8 cellular contexts compared by ENCODE assay signal in the genomic region with DNA sequence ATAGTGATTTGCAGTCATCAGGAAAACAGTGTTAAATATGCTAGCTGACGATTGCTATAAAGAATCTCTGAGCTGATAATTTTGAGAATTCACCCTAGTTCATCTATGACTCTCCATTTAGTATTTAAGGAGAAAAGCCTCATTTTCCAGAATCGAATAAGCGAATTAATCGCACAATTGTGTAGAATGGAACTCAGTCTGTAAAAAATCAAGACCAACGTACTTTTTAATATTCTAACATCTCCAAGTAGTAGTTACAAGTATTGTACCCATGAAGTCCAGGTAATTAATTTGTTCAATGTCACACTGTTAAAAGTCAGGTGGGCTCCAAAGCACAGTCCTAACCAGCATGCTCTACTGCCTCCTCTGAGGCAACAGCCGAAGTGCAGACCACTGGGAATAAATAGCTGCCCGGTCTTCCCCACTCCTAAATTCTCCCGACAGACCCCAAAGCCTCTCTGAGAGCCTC. TPM values are rescaled to one million over a fixed set of nuclear protein-coding genes. Genes with fewer than 3 reads are reported as not detected.
DNase-seq lines count a peak whose midpoint lies in the region; ATAC-seq and TF ChIP-seq lines count a peak whose summit lies in the region.

No MANE protein-coding gene starts in this region.

- DNase-seq in H4 (ENCODE audit: low spot score) = no peak
- DNase-seq in NCI-H1930 (lab: John Stamatoyannopoulos, UW) = no peak
- no peak for DNase-seq in HuH-7 (ENCODE audit: low spot score)

- H3K4me3 ChIP-seq in iPS-18c (ENCODE audit: insufficient read depth, low read depth, low read length) = peak overlapping the region; percentile 68

- peak; percentile 37 for ATAC-seq in GM18517 (IDR thresholded peaks at IDR 0.05; ENCODE audit: unreplicated experiment)
- peak; percentile 47 for ATAC-seq in HG02678 (IDR thresholded peaks at IDR 0.05; ENCODE audit: unreplicated experiment)

- H3K27ac ChIP-seq in VCaP (peak overlapping the region; percentile 90), temporal lobe (ENCODE audit: low read depth, low read length) (peak overlapping the region; percentile 74)

- no peaks in the 10 kb centered on the region for H3K9me3 ChIP-seq in iPS-18c (ENCODE audit: control insufficient read depth, insufficient read depth, low read length)

- TF ChIP-seq CTCF in VCaP (conservative IDR thresholded peaks at IDR 0.05) = no peak

RNA-seq across cellular contexts. Expression of a gene that starts 0.4 kb away (rescaled TPM):
- 4.7 TPM for total RNA-seq in temporal lobe
- 1.2 TPM in 1 of 2 replicates, not detected in the other for total RNA-seq in H4 (2014; rRNA removed; shearing (Covaris generic))
